Comparison of ENCODE assay signal across 10 cellular contexts in the genomic region with DNA sequence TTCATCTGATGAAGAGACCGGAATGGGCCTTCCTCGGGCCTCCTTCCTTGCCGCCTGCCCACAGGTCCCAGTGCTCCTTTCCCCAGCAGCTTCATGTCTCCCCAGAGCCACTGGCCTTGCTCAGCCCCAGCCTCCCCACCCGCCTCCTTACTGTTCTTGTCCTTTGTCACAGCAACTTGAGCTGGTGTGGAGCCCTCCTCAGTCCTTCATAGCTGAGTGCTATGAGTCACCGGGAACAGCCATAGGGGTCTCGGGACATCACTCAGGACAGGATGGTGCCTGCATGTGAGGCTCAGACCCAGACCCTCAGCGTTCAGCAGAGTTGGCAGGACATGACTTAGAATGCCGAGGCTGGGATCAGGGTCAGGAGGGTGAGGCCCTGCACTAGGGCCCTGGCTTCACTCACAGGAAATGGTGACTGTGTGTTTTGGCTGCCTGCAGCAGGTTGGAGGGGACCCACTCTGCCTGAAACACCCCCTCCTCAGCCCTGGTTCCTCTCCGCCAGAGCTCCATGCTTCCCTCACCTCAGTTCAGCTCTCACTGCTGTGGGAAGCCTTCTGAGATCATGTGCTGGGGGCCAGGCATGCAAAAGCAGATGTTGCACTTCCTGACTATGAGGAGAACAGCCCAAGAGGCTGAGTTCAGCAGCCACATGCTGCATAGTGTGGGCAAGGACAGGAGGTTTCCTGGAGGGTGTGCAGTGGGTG. TPM values are rescaled to one million over a fixed set of nuclear protein-coding genes. Genes with fewer than 3 reads are reported as not detected.
DNase-seq lines count a peak whose midpoint lies in the region; ATAC-seq and TF ChIP-seq lines count a peak whose summit lies in the region.
"Had no signal": no experiment of that assay in that cellular context is flagged by ENCODE, and none has a peak within 500 bp of the region (broad histone marks: within the 10 kb centered on the region; RNA-seq: fewer than 3 reads in every experiment).

No MANE protein-coding gene starts in this region.

- H3K27ac Mint-ChIP-seq in HFFc6 (peak overlapping the region; percentile 72), mesothelial cell of epicardium (peak overlapping the region; percentile 61)

- peaks cover 17% of the 10 kb centered on the region for H3K36me3 Mint-ChIP-seq in HFFc6 (ENCODE audit: low read depth)
- peaks cover 24% of the 10 kb centered on the region for H3K36me3 Mint-ChIP-seq in mesothelial cell of epicardium

- H3K27me3 Mint-ChIP-seq in HFFc6 (ENCODE audit: insufficient read depth) (no peaks in the 10 kb centered on the region), mesothelial cell of epicardium (ENCODE audit: low read depth) (no peaks in the 10 kb centered on the region)
- H3K27me3 Mint-ChIP-seq: IgD-negative memory B cell had no signal

- no peaks in the 10 kb centered on the region for H3K27me3 ChIP-seq in WERI-Rb-1 (ENCODE audit: insufficient read depth, low read depth, severe bottlenecking)

- DNase-seq in ELR (ENCODE audit: low read depth) (peak; percentile 38), HFFc6 (peak; percentile 5), amniotic epithelial cell (ENCODE audit: low read depth) (peak; percentile 27), mesothelial cell of epicardium (ENCODE audit: low spot score in 2 of 2, unreplicated experiment in 2 of 2) (no peak), epidermal melanocyte (ENCODE audit: insufficient read length, low spot score) (no peak), WERI-Rb-1 (no peak)
- DNase-seq in NK-92 treated with Interleukin-12 subunit alpha and Interleukin-12 subunit beta, amount 100 ng/mL, for 24 hours (lab: John Stamatoyannopoulos, UW) = no peak

- H3K4me3 Mint-ChIP-seq in HFFc6 (no peak overlapping the region), mesothelial cell of epicardium (no peak overlapping the region)

- H3K4me3 ChIP-seq in WERI-Rb-1 (ENCODE audit: low read depth, low read length) = no peak overlapping the region

- H3K36me3 ChIP-seq in WERI-Rb-1 = no peaks in the 10 kb centered on the region; the same call in none of the 2 replicates

- ATAC-seq in GM19035 (IDR thresholded peaks at IDR 0.05; ENCODE audit: unreplicated experiment) = no peak

- H3K4me1 Mint-ChIP-seq in HFFc6 (ENCODE audit: low read depth) (peaks cover 27% of the 10 kb centered on the region), mesothelial cell of epicardium (no peaks in the 10 kb centered on the region)

- H3K9me3 Mint-ChIP-seq in HFFc6 = no peaks in the 10 kb centered on the region
- no peaks in the 10 kb centered on the region for H3K9me3 Mint-ChIP-seq in mesothelial cell of epicardium
- H3K9me3 Mint-ChIP-seq: IgD-negative memory B cell had no signal

- no peaks in the 10 kb centered on the region for H3K9me3 ChIP-seq in WERI-Rb-1 (ENCODE audit: severe bottlenecking)

- no peak overlapping the region for H3K27ac ChIP-seq in WERI-Rb-1

- TF ChIP-seq CTCF in HFFc6 (IDR thresholded peaks at IDR 0.05) = no peak
- TF ChIP-seq CTCF in mesothelial cell of epicardium (IDR thresholded peaks at IDR 0.05; ENCODE audit: unreplicated experiment) = no peak
- TF ChIP-seq CTCF in WERI-Rb-1 (IDR thresholded peaks at IDR 0.05; ENCODE audit: low read depth, low read length) = no peak

RNA-seq across cellular contexts. Expression of a gene that starts 40.7 kb away (rescaled TPM):
- not detected for total RNA-seq in HFFc6 (2021; fragmentation: NEBNext Ultra II Directional; extraction: Animal tissue kit (Norgen Biotek cat#: 25700))
- total RNA-seq in mesothelial cell of epicardium = not detected in 3 replicates
- total RNA-seq: G401 had no signal

Comparison
In these comparisons a context has a peak if more than half of its experiments do, and no peak if none do; other contexts are left out.
1. DNase-seq: peak in ELR (single experiment), HFFc6 (single experiment) and amniotic epithelial cell (single experiment); none in mesothelial cell of epicardium (0 of 2), NK-92 treated with Interleukin-12 subunit alpha and Interleukin-12 subunit beta, amount 100 ng/mL, for 24 hours (single experiment), epidermal melanocyte (single experiment) and WERI-Rb-1 (single experiment).